ENCODE assay signal across 37 cellular contexts in genomic region chr4:54609310-54609709, GRCh38. TPM values are rescaled to one million over a fixed set of nuclear protein-coding genes. Genes with fewer than 3 reads are reported as not detected.
"Had no signal": no experiment of that assay in that cellular context is flagged by ENCODE, and none has a peak within 500 bp of the region (broad histone marks: within the 10 kb centered on the region; RNA-seq: fewer than 3 reads in every experiment).

No MANE protein-coding gene starts in this region.

- H3K4me3 ChIP-seq: MG63 had no signal

- H3K36me3 ChIP-seq: MG63 had no signal

- DNase-seq: Karpas-422, Kasumi-1, KBM-7, KG1, MG63, MM.1S, MV-4-11, NCI-H1048, NCI-H1092, NCI-H1092 treated with DMSO at 0.1 percent for 48 hours, NCI-H1105 treated with DMSO at 0.1 percent for 48 hours, NCI-H1417, NCI-H1417 treated with DMSO at 0.1 percent for 48 hours, NCI-H1436, NCI-H1436 treated with DMSO at 0.1 percent for 48 hours, NCI-H146, NCI-H1694, NCI-H1694 treated with DMSO at 0.1 percent for 48 hours, NCI-H187, NCI-H187 treated with DMSO at 0.1 percent for 48 hours, NCI-H1930, NCI-H2029, NCI-H2029 treated with DMSO at 0.1 percent for 48 hours, NCI-H2081, NCI-H2081 treated with DMSO at 0.1 percent for 48 hours, NCI-H2107, NCI-H2171, NCI-H2171 treated with DMSO at 0.1 percent for 48 hours, NCI-H2227 treated with DMSO at 0.1 percent for 48 hours, NCI-H226, NCI-H345, NCI-H446, NCI-H446 treated with DMSO at 0.1 percent for 48 hours, NCI-H510A had no signal

- H3K9me3 ChIP-seq: MG63 had no signal

RNA-seq across cellular contexts. Expression of gene KIT, which starts 48.4 kb away (rescaled TPM):
- total RNA-seq: LHCN-M2, MCF 10A, NCI-H460 had no signal
